Comparison of ENCODE assay signal across 8 cellular contexts in genomic region chr6:53679446-53679933, GRCh38. TPM values are rescaled to one million over a fixed set of nuclear protein-coding genes. Genes with fewer than 3 reads are reported as not detected.
DNase-seq lines count a peak whose midpoint lies in the region; ATAC-seq and TF ChIP-seq lines count a peak whose summit lies in the region.

No MANE protein-coding gene starts in this region.

- H3K36me3 ChIP-seq in RWPE2 (ENCODE audit: low read depth): no peaks in the 10 kb centered on the region
- H3K36me3 ChIP-seq in stomach: no peaks in the 10 kb centered on the region

- no peaks in the 10 kb centered on the region for H3K27me3 ChIP-seq in RWPE2 (ENCODE audit: insufficient read depth, poor library complexity, severe bottlenecking)
- no peaks in the 10 kb centered on the region for H3K27me3 ChIP-seq in foreskin keratinocyte
- no peaks in the 10 kb centered on the region for H3K27me3 ChIP-seq in stomach

- DNase-seq in EL: peak; percentile 28
- DNase-seq in RWPE2 (ENCODE audit: low spot score): no peak
- DNase-seq in foreskin keratinocyte: peak in 1 of 2 donors; percentile 44
- DNase-seq in stomach: no peak
- DNase-seq in coronary artery (ENCODE audit: low spot score): no peak
- DNase-seq in stimulated activated CD4-positive, alpha-beta T cell treated with anti-CD3 and anti-CD28 coated beads, Interleukin-4, amount 100 ng/mL, for 4 hours: no peak
- no peak for DNase-seq in epidermal melanocyte (ENCODE audit: insufficient read length, low spot score)

- intact Hi-C loops in stomach (cut with DNase I; ENCODE audit: low total_unique reads): no loop called here

- 66 to 82% (median 81%) methylated on average over 10 of the region's 10 CpGs for WGBS in stomach, 5 donors

- H3K4me3 ChIP-seq in RWPE2 (ENCODE audit: severe bottlenecking) (no peak overlapping the region), stomach (no peak overlapping the region), coronary artery (no peak overlapping the region)

- H3K4me1 ChIP-seq in RWPE2 (ENCODE audit: insufficient read depth, poor library complexity, severe bottlenecking) (no peaks in the 10 kb centered on the region), foreskin keratinocyte (no peaks in the 10 kb centered on the region), stomach (no peaks in the 10 kb centered on the region)

- TF ChIP-seq CTCF in RWPE2 (IDR thresholded peaks at IDR 0.05; ENCODE audit: poor library complexity, severe bottlenecking) (peak; percentile 59), foreskin keratinocyte (conservative IDR thresholded peaks at IDR 0.05) (peak; percentile 68), stomach (IDR thresholded peaks at IDR 0.05) (peak in 5 of 7 experiments; percentile 10 to 28 (median 20)), coronary artery (IDR thresholded peaks at IDR 0.05) (no peak)

- no peak for TF ChIP-seq EP300 in stomach (IDR thresholded peaks at IDR 0.05)

- H3K27ac ChIP-seq in RWPE2 (ENCODE audit: poor library complexity, severe bottlenecking) (no peak overlapping the region), foreskin keratinocyte (no peak overlapping the region), stomach (no peak overlapping the region), coronary artery (no peak overlapping the region)

- no peak for TF ChIP-seq POLR2A in stomach (IDR thresholded peaks at IDR 0.05)

- H3K9me3 ChIP-seq in RWPE2 (ENCODE audit: severe bottlenecking): no peaks in the 10 kb centered on the region
- H3K9me3 ChIP-seq in stomach: no peaks in the 10 kb centered on the region

- ATAC-seq in HG02588 (IDR thresholded peaks at IDR 0.05; ENCODE audit: unreplicated experiment) (peak; percentile 42), RWPE2 (ENCODE audit: low read depth) (peak; percentile 45; the same call in 1 of the 3 replicates), foreskin keratinocyte (peak; percentile 71)

RNA-seq across cellular contexts. Expression of gene KLHL31, which starts 13.9 kb away (rescaled TPM):
- total RNA-seq in foreskin keratinocyte: 0.10 and 0.18 TPM in 2 replicates
- 0.03 and 0.04 TPM in 2 replicates for polyA plus RNA-seq in foreskin keratinocyte
- under 1 TPM in 2 of 5 donors, not detected in 3; 0.14 to 0.37 TPM for total RNA-seq in stomach
- polyA plus RNA-seq in stomach: under 1 TPM in 2 of 3 donors, not detected in 1; 0.12 to 0.25 TPM
